9 cellular contexts compared by ENCODE assay signal in genomic region chr21:44083631-44084291, GRCh38. TPM values are rescaled to one million over a fixed set of nuclear protein-coding genes. Genes with fewer than 3 reads are reported as not detected.
DNase-seq lines count a peak whose midpoint lies in the region; ATAC-seq and TF ChIP-seq lines count a peak whose summit lies in the region.
"Had no signal": no experiment of that assay in that cellular context is flagged by ENCODE, and none has a peak within 500 bp of the region (broad histone marks: within the 10 kb centered on the region; RNA-seq: fewer than 3 reads in every experiment).

No MANE protein-coding gene starts in this region.

- intact Hi-C loops in upper lobe of right lung (cut with DNase I), result no loop called here

- H3K36me3 ChIP-seq in osteoblast (ENCODE audit: insufficient read depth, low read length), result peaks cover 73% of the 10 kb centered on the region
- peaks cover 88% of the 10 kb centered on the region for H3K36me3 ChIP-seq in upper lobe of right lung

- H3K4me1 ChIP-seq in osteoblast (ENCODE audit: insufficient read depth, low read length) (no peaks in the 10 kb centered on the region), upper lobe of right lung (peaks cover 27% of the 10 kb centered on the region)

- no peak overlapping the region for H3K4me2 ChIP-seq in osteoblast (ENCODE audit: insufficient read depth, low read length)

- no peaks in the 10 kb centered on the region for H3K27me3 ChIP-seq in osteoblast (ENCODE audit: insufficient read depth, low read length)
- no peaks in the 10 kb centered on the region for H3K27me3 ChIP-seq in upper lobe of right lung

- no peak overlapping the region for H2AFZ ChIP-seq in osteoblast (ENCODE audit: low read length)

- in situ Hi-C loops in ACHN (cut with HindIII; ENCODE audit: low pct_ligation_motif_present, low pct_unique_long_range_greater_than_20kb, low sequenced_read_pairs), result no loop called here

- DNase-seq in activated CD4-positive, CD25-positive, alpha-beta regulatory T cell (lab: John Stamatoyannopoulos, UW), result no peak
- peak; percentile 81 for DNase-seq in central memory CD4-positive, alpha-beta T cell
- no peak for DNase-seq in osteoblast (ENCODE audit: insufficient read length, low spot score, missing footprints)
- DNase-seq in upper lobe of right lung, result peak; percentile 57
- DNase-seq in ACHN, result no peak
- DNase-seq in NCI-H1930 (lab: John Stamatoyannopoulos, UW), result no peak

- H3K9me3 ChIP-seq in osteoblast (ENCODE audit: low read depth, low read length) (no peaks in the 10 kb centered on the region), upper lobe of right lung (no peaks in the 10 kb centered on the region)

- no peak overlapping the region for H3K4me3 ChIP-seq in osteoblast (ENCODE audit: insufficient read depth, low read length)
- peak overlapping the region; percentile 6 for H3K4me3 ChIP-seq in upper lobe of right lung

- peaks cover 2% of the 10 kb centered on the region for H3K79me2 ChIP-seq in osteoblast (ENCODE audit: insufficient read depth, low read length)

- H4K20me1 ChIP-seq in osteoblast (ENCODE audit: insufficient read depth, low read length), result peaks cover 11% of the 10 kb centered on the region

- peak; percentile 78 to 81 for ATAC-seq in activated CD4-positive, CD25-positive, alpha-beta regulatory T cell treated with anti-CD3 and anti-CD28 coated beads, Interleukin-2, amount 50 U/mL, for 24 hours
- ATAC-seq in upper lobe of right lung (peak; percentile 20), HG02798 (IDR thresholded peaks at IDR 0.05; ENCODE audit: poor library complexity, unreplicated experiment) (no peak)

- peak overlapping the region; percentile 14 for H3K27ac ChIP-seq in osteoblast (ENCODE audit: low read depth, low read length)
- H3K27ac ChIP-seq in upper lobe of right lung, result peak overlapping the region; percentile 80
- H3K27ac ChIP-seq: 22Rv1 had no signal

- no peak for TF ChIP-seq CTCF in osteoblast (IDR thresholded peaks at IDR 0.05; ENCODE audit: extremely low read depth, low read depth, low read length)
- TF ChIP-seq CTCF in upper lobe of right lung (IDR thresholded peaks at IDR 0.05), result no peak

RNA-seq across cellular contexts. Expression of gene PWP2, which starts 23.4 kb away (rescaled TPM):
- total RNA-seq in osteoblast, result 2.2 and 2.7 TPM in 2 replicates
- 9.9 TPM for total RNA-seq in upper lobe of right lung

RNA-seq across cellular contexts. Expression of gene GATD3, which starts 49.7 kb away (rescaled TPM):
- total RNA-seq in osteoblast, result 8.8 and 16.3 TPM in 2 replicates
- total RNA-seq in upper lobe of right lung, result 44.5 TPM

Comparison
In these comparisons a context has a peak if more than half of its experiments do, and no peak if none do; other contexts are left out.
1. DNase-seq: peak in central memory CD4-positive, alpha-beta T cell (single experiment) and upper lobe of right lung (single experiment); none in activated CD4-positive, CD25-positive, alpha-beta regulatory T cell (0 of 4), osteoblast (single experiment), ACHN (single experiment) and NCI-H1930 (0 of 2).